Comparison of ENCODE assay signal across 19 cellular contexts in genomic region chr20:34388678-34389077, GRCh38. TPM values are rescaled to one million over a fixed set of nuclear protein-coding genes. Genes with fewer than 3 reads are reported as not detected.
A peak's percentile ranks its signal among the peaks of the same experiment; 100 is the strongest.
DNase-seq lines count a peak whose midpoint lies in the region; ATAC-seq and TF ChIP-seq lines count a peak whose summit lies in the region.
"Had no signal": no experiment of that assay in that cellular context is flagged by ENCODE, and none has a peak within 500 bp of the region (broad histone marks: within the 10 kb centered on the region; RNA-seq: fewer than 3 reads in every experiment).

No MANE protein-coding gene starts in this region.

- CTCF ChIA-PET in Panc1 (lab: Charles Lee), result no interaction called here

- H3K9me3 ChIP-seq in Panc1 (ENCODE audit: control insufficient read depth, insufficient read depth, low read depth, low read length) (no peaks in the 10 kb centered on the region), endodermal cell (ENCODE audit: control insufficient read depth, low read length) (no peaks in the 10 kb centered on the region)
- H3K9me3 ChIP-seq: BE2C, lower lobe of right lung, upper lobe of left lung had no signal

- ATAC-seq in Panc1 (no peak), HG03039 (IDR thresholded peaks at IDR 0.05; ENCODE audit: unreplicated experiment) (no peak)
- ATAC-seq in stimulated activated memory B cell treated with anti-CD40 and anti-IgM and Interleukin-4, amounts not matched to agents 10 μg/mL and 1 μg/mL and 100 μg/mL, for 72 hours, result no peak
- ATAC-seq: HepG2; lower lobe of right lung; naive thymus-derived CD4-positive, alpha-beta T cell; stimulated activated naive CD8-positive, alpha-beta T cell treated with anti-CD3 and anti-CD28 coated beads, Interleukin-15, amount 100 ng/mL, for 72 hours had no signal

- DNase-seq in T-helper 1 cell (no peak), Panc1 (ENCODE audit: low read depth, low spot score) (no peak), endodermal cell (no peak), NCI-H526 treated with DMSO at 0.1 percent for 48 hours (lab: John Stamatoyannopoulos, UW) (no peak)
- DNase-seq in activated T-helper 1 cell treated with anti-CD3 and anti-CD28 coated beads, Interleukin-12 subunit alpha, Interleukin-12 subunit beta, Interleukin-2, Interleukin-4 antibody, amounts not matched to agents 30 ng/mL and 10 ng/mL and 1 ng/mL, durations not matched to agents 14 hours and 24 hours and 36 hours (ENCODE audit: low spot score), result no peak
- DNase-seq: activated naive CD4-positive, alpha-beta T cell treated with anti-CD3 and anti-CD28 coated beads, Interleukin-2, amount 10 ng/mL, durations not matched to agents 7 days and 5 days; BE2C; lower lobe of right lung; naive thymus-derived CD4-positive, alpha-beta T cell; NCI-H2171 treated with DMSO at 0.1 percent for 48 hours; stimulated activated CD4-positive, alpha-beta T cell treated with anti-CD3 and anti-CD28 coated beads, Interleukin-2, amount 100 ng/mL, for 24 hours; stimulated activated naive CD8-positive, alpha-beta T cell treated with anti-CD3 and anti-CD28 coated beads, Interleukin-15, amount 100 ng/mL, for 72 hours; upper lobe of left lung had no signal

- WGBS in endodermal cell (ENCODE audit: insufficient coverage in 1 of 2, insufficient read length in 1 of 2), 2 experiments, result 80 to 100% methylated on average over 1 to 2 of the region's 2 CpGs

- H3K27me3 ChIP-seq in Panc1 (ENCODE audit: control insufficient read depth, insufficient read depth, low read length) (no peaks in the 10 kb centered on the region), endodermal cell (ENCODE audit: control insufficient read depth, insufficient read depth, low read length, poor library complexity, severe bottlenecking) (no peaks in the 10 kb centered on the region)
- H3K27me3 ChIP-seq: BE2C, hepatocyte, upper lobe of left lung had no signal

- H3K36me3 ChIP-seq in Panc1 (ENCODE audit: control insufficient read depth, insufficient read depth, low read length) (peaks cover 4% of the 10 kb centered on the region; the same call in 1 of the 2 replicates), endodermal cell (ENCODE audit: control insufficient read depth, insufficient read depth, low read length) (peaks cover 43% of the 10 kb centered on the region)

- BruUV-seq in Panc1 (replicated peaks; lab: Mats Ljungman, UMichigan), result TSS peak; percentile 9

- H3K36me3 Mint-ChIP-seq in T-helper 1 cell treated with Interleukin-12 subunit alpha and Interleukin-12 subunit beta and Interleukin-4 antibody, amounts not matched to agents 30 μg/mL and 1 μg/mL, for 36 hours (ENCODE audit: low read depth), result peaks cover 18% of the 10 kb centered on the region
- peaks cover 50% of the 10 kb centered on the region for H3K36me3 Mint-ChIP-seq in endodermal cell (ENCODE audit: low read depth)
- H3K36me3 Mint-ChIP-seq in stimulated activated memory B cell treated with anti-CD40 and anti-IgM and Interleukin-4, amounts not matched to agents 10 μg/mL and 1 μg/mL and 100 μg/mL, for 72 hours, result peaks cover 31% of the 10 kb centered on the region
- peaks cover 14% of the 10 kb centered on the region for H3K36me3 Mint-ChIP-seq in activated T-helper 1 cell treated with anti-CD3 and anti-CD28 coated beads, Interleukin-12 subunit alpha, Interleukin-12 subunit beta, Interleukin-2, Interleukin-4 antibody, amounts not matched to agents 30 ng/mL and 10 ng/mL and 1 ng/mL, durations not matched to agents 14 hours and 24 hours and 36 hours (ENCODE audit: low read depth)

- peaks cover 19% of the 10 kb centered on the region for H3K4me1 Mint-ChIP-seq in T-helper 1 cell treated with Interleukin-12 subunit alpha and Interleukin-12 subunit beta and Interleukin-4 antibody, amounts not matched to agents 30 μg/mL and 1 μg/mL, for 36 hours (ENCODE audit: low read depth)
- peaks cover 14% of the 10 kb centered on the region for H3K4me1 Mint-ChIP-seq in endodermal cell
- H3K4me1 Mint-ChIP-seq in stimulated activated memory B cell treated with anti-CD40 and anti-IgM and Interleukin-4, amounts not matched to agents 10 μg/mL and 1 μg/mL and 100 μg/mL, for 72 hours, result peaks cover 43% of the 10 kb centered on the region
- H3K4me1 Mint-ChIP-seq in activated T-helper 1 cell treated with anti-CD3 and anti-CD28 coated beads, Interleukin-12 subunit alpha, Interleukin-12 subunit beta, Interleukin-2, Interleukin-4 antibody, amounts not matched to agents 30 ng/mL and 10 ng/mL and 1 ng/mL, durations not matched to agents 14 hours and 24 hours and 36 hours (ENCODE audit: low read depth), result peaks cover 25% of the 10 kb centered on the region

- in situ Hi-C loops in Panc1 (cut with HindIII; ENCODE audit: low pct_unique_long_range_greater_than_20kb, low sequenced_read_pairs), result no loop called here

- no peak overlapping the region for H3K4me3 Mint-ChIP-seq in T-helper 1 cell treated with Interleukin-12 subunit alpha and Interleukin-12 subunit beta and Interleukin-4 antibody, amounts not matched to agents 30 μg/mL and 1 μg/mL, for 36 hours
- no peak overlapping the region for H3K4me3 Mint-ChIP-seq in endodermal cell
- H3K4me3 Mint-ChIP-seq in stimulated activated memory B cell treated with anti-CD40 and anti-IgM and Interleukin-4, amounts not matched to agents 10 μg/mL and 1 μg/mL and 100 μg/mL, for 72 hours, result no peak overlapping the region
- no peak overlapping the region for H3K4me3 Mint-ChIP-seq in activated T-helper 1 cell treated with anti-CD3 and anti-CD28 coated beads, Interleukin-12 subunit alpha, Interleukin-12 subunit beta, Interleukin-2, Interleukin-4 antibody, amounts not matched to agents 30 ng/mL and 10 ng/mL and 1 ng/mL, durations not matched to agents 14 hours and 24 hours and 36 hours
- H3K4me3 Mint-ChIP-seq: activated naive CD4-positive, alpha-beta T cell treated with anti-CD3 and anti-CD28 coated beads, Interleukin-2, amount 10 ng/mL, durations not matched to agents 7 days and 5 days; stimulated activated naive CD8-positive, alpha-beta T cell treated with anti-CD3 and anti-CD28 coated beads, Interleukin-15, amount 100 ng/mL, for 72 hours had no signal

- intact Hi-C loops in Panc1 (cut with micrococcal nuclease; ENCODE audit: unreplicated experiment), result no loop called here
- intact Hi-C loops in activated T-helper 1 cell treated with anti-CD3 and anti-CD28 coated beads, Interleukin-12 subunit alpha, Interleukin-12 subunit beta, Interleukin-2, Interleukin-4 antibody, amounts not matched to agents 30 ng/mL and 10 ng/mL and 1 ng/mL, durations not matched to agents 14 hours and 24 hours and 36 hours (cut with micrococcal nuclease), result no loop called here

- peak overlapping the region; percentile 33 for H3K27ac Mint-ChIP-seq in T-helper 1 cell treated with Interleukin-12 subunit alpha and Interleukin-12 subunit beta and Interleukin-4 antibody, amounts not matched to agents 30 μg/mL and 1 μg/mL, for 36 hours
- peak overlapping the region; percentile 14 for H3K27ac Mint-ChIP-seq in endodermal cell
- H3K27ac Mint-ChIP-seq in stimulated activated memory B cell treated with anti-CD40 and anti-IgM and Interleukin-4, amounts not matched to agents 10 μg/mL and 1 μg/mL and 100 μg/mL, for 72 hours, result peak overlapping the region; percentile 33
- no peak overlapping the region for H3K27ac Mint-ChIP-seq in activated T-helper 1 cell treated with anti-CD3 and anti-CD28 coated beads, Interleukin-12 subunit alpha, Interleukin-12 subunit beta, Interleukin-2, Interleukin-4 antibody, amounts not matched to agents 30 ng/mL and 10 ng/mL and 1 ng/mL, durations not matched to agents 14 hours and 24 hours and 36 hours
- H3K27ac Mint-ChIP-seq: activated naive CD4-positive, alpha-beta T cell treated with anti-CD3 and anti-CD28 coated beads, Interleukin-2, amount 10 ng/mL, durations not matched to agents 7 days and 5 days had no signal

- H3K27ac ChIP-seq in Panc1 (ENCODE audit: low read length) (peak overlapping the region; percentile 67), endodermal cell (ENCODE audit: low read depth, low read length) (no peak overlapping the region)
- H3K27ac ChIP-seq: 22Rv1, hepatocyte, lower lobe of right lung, upper lobe of left lung had no signal

- H3K9me3 Mint-ChIP-seq in T-helper 1 cell treated with Interleukin-12 subunit alpha and Interleukin-12 subunit beta and Interleukin-4 antibody, amounts not matched to agents 30 μg/mL and 1 μg/mL, for 36 hours, result no peaks in the 10 kb centered on the region
- no peaks in the 10 kb centered on the region for H3K9me3 Mint-ChIP-seq in endodermal cell
- no peaks in the 10 kb centered on the region for H3K9me3 Mint-ChIP-seq in stimulated activated memory B cell treated with anti-CD40 and anti-IgM and Interleukin-4, amounts not matched to agents 10 μg/mL and 1 μg/mL and 100 μg/mL, for 72 hours
- no peaks in the 10 kb centered on the region for H3K9me3 Mint-ChIP-seq in activated T-helper 1 cell treated with anti-CD3 and anti-CD28 coated beads, Interleukin-12 subunit alpha, Interleukin-12 subunit beta, Interleukin-2, Interleukin-4 antibody, amounts not matched to agents 30 ng/mL and 10 ng/mL and 1 ng/mL, durations not matched to agents 14 hours and 24 hours and 36 hours
- H3K9me3 Mint-ChIP-seq: activated naive CD4-positive, alpha-beta T cell treated with anti-CD3 and anti-CD28 coated beads, Interleukin-2, amount 10 ng/mL, durations not matched to agents 7 days and 5 days; naive thymus-derived CD4-positive, alpha-beta T cell; stimulated activated naive CD8-positive, alpha-beta T cell treated with anti-CD3 and anti-CD28 coated beads, Interleukin-15, amount 100 ng/mL, for 72 hours had no signal

- TF ChIP-seq CTCF in Panc1 (IDR thresholded peaks at IDR 0.05) (no peak), endodermal cell (conservative IDR thresholded peaks at IDR 0.05) (no peak)

- no peaks in the 10 kb centered on the region for H3K27me3 Mint-ChIP-seq in T-helper 1 cell treated with Interleukin-12 subunit alpha and Interleukin-12 subunit beta and Interleukin-4 antibody, amounts not matched to agents 30 μg/mL and 1 μg/mL, for 36 hours (ENCODE audit: low read depth)
- H3K27me3 Mint-ChIP-seq in endodermal cell (ENCODE audit: insufficient read depth), result no peaks in the 10 kb centered on the region
- H3K27me3 Mint-ChIP-seq in stimulated activated memory B cell treated with anti-CD40 and anti-IgM and Interleukin-4, amounts not matched to agents 10 μg/mL and 1 μg/mL and 100 μg/mL, for 72 hours, result no peaks in the 10 kb centered on the region
- H3K27me3 Mint-ChIP-seq in activated T-helper 1 cell treated with anti-CD3 and anti-CD28 coated beads, Interleukin-12 subunit alpha, Interleukin-12 subunit beta, Interleukin-2, Interleukin-4 antibody, amounts not matched to agents 30 ng/mL and 10 ng/mL and 1 ng/mL, durations not matched to agents 14 hours and 24 hours and 36 hours (ENCODE audit: insufficient read depth), result no peaks in the 10 kb centered on the region
- H3K27me3 Mint-ChIP-seq: activated naive CD4-positive, alpha-beta T cell treated with anti-CD3 and anti-CD28 coated beads, Interleukin-2, amount 10 ng/mL, durations not matched to agents 7 days and 5 days; naive thymus-derived CD4-positive, alpha-beta T cell; stimulated activated naive CD8-positive, alpha-beta T cell treated with anti-CD3 and anti-CD28 coated beads, Interleukin-15, amount 100 ng/mL, for 72 hours had no signal

- no peak overlapping the region for H3K9ac ChIP-seq in endodermal cell (ENCODE audit: extremely low read depth, low read length, poor library complexity, severe bottlenecking)

- H3K4me3 ChIP-seq in Panc1 (ENCODE audit: low read depth in 2 of 2, low read length in 2 of 2) (no peak overlapping the region), endodermal cell (ENCODE audit: low read length) (no peak overlapping the region)
- H3K4me3 ChIP-seq: hepatocyte, lower lobe of right lung, upper lobe of left lung had no signal

- H3K4me1 ChIP-seq in Panc1 (ENCODE audit: control insufficient read depth, insufficient read depth, low read length), result peaks cover 64% of the 10 kb centered on the region
- no peaks in the 10 kb centered on the region for H3K4me1 ChIP-seq in endodermal cell (ENCODE audit: control insufficient read depth, insufficient read depth, low read length)

- POLR2A ChIA-PET in Panc1 (lab: Charles Lee), result interaction anchor here (0.6 kb wide), 1 partner anchor 28 kb away, joined by 3 read pairs; no protein-coding TSS in a partner anchor

RNA-seq across cellular contexts. Expression of gene ITCH, which starts 25.6 kb away (rescaled TPM):
- total RNA-seq in Panc1 (2021; ENCODE audit: unreplicated experiment) (63.9 TPM), endodermal cell (10 to 100 TPM; 65.1 to 84.4 TPM)
- polyA plus RNA-seq in Panc1 (2012; ENCODE audit: insufficient read length), result 32.5 TPM
- polyA plus RNA-seq in endodermal cell (2013, experiment 1 of 2), result 39.3 TPM
- 37.1 TPM for polyA plus RNA-seq in endodermal cell (2013, experiment 2 of 2)
- total RNA-seq in activated T-helper 1 cell treated with anti-CD3 and anti-CD28 coated beads, Interleukin-12 subunit alpha, Interleukin-12 subunit beta, Interleukin-2, Interleukin-4 antibody, amounts not matched to agents 30 ng/mL and 10 ng/mL and 1 ng/mL, durations not matched to agents 14 hours and 24 hours and 36 hours, result 55.6 and 66.4 TPM in 2 replicates
